Comparison of ENCODE assay signal across 8 cellular contexts in the genomic region with DNA sequence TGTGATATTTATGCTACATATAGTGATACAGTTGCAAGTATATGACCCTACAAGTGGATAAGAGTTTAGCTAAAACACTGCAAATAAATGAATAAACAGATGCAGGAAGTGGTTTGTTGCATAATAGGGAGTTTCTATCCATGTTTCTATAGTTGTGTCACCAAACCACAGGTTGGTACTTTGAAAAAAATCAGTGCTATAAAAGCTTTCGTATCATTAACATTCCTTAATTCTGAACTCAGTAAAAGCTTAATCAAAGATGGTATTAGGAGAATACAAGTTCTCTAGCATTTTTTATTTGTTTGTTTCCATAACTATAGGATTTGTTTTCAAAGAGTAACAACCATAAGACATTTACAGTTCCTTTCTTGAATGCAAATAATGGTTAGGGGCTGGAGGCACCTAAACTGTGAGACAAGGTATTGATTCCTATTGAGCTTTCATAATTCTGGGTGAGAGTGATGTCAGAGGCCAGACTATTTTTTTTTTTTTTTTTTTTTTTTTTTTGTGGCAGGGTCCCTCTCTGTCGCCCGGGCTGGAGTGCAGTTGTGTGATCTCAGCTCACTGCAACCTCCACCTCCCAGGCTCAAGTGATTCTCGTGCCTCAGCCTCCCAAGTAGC. TPM values are rescaled to one million over a fixed set of nuclear protein-coding genes. Genes with fewer than 3 reads are reported as not detected.
DNase-seq lines count a peak whose midpoint lies in the region; ATAC-seq and TF ChIP-seq lines count a peak whose summit lies in the region.

No MANE protein-coding gene starts in this region.

- H3K4me3 ChIP-seq in uterus, result no peak overlapping the region

- H3K27ac ChIP-seq in uterus, result no peak overlapping the region

- H3K36me3 ChIP-seq in uterus, result no peaks in the 10 kb centered on the region

- ATAC-seq in GM21515 (IDR thresholded peaks at IDR 0.05; ENCODE audit: unreplicated experiment) (peak; percentile 59), left lobe of liver (no peak)

- intact Hi-C loops in uterus (cut with DNase I; ENCODE audit: low total_unique reads), result no loop called here

- H3K4me1 ChIP-seq in uterus, result no peaks in the 10 kb centered on the region

- TF ChIP-seq POLR2A in uterus (IDR thresholded peaks at IDR 0.05), result no peak

- H3K9me3 ChIP-seq in uterus, result no peaks in the 10 kb centered on the region

- TF ChIP-seq CTCF in uterus (IDR thresholded peaks at IDR 0.05), result no peak

- no peaks in the 10 kb centered on the region for H3K27me3 ChIP-seq in uterus

- DNase-seq in GM03348 (ENCODE audit: low spot score) (peak; percentile 58), HPDE6-E6E7 (ENCODE audit: extremely low spot score) (peak; percentile 27), astrocyte of the hippocampus (ENCODE audit: low read depth, low spot score) (peak; percentile 60), hippocampal formation (lab: John Stamatoyannopoulos, UW) (no peak), activated gamma-delta T cell treated with Interleukin-2 at 50 U/mL for 16 hours (no peak), uterus (no peak), left lobe of liver (ENCODE audit: low spot score) (no peak)

RNA-seq across cellular contexts. Expression of gene CPOX, which starts 29.6 kb away (rescaled TPM):
- total RNA-seq in uterus (10 to 100 TPM in 3 of 4 donors, 1 to 10 TPM in 1; 2.8 to 30.5 (median 17.7) TPM), left lobe of liver (34.1 TPM)

RNA-seq across cellular contexts. Expression of gene GPR15, which starts 32.0 kb away (rescaled TPM):
- total RNA-seq in uterus, result not detected
- total RNA-seq in left lobe of liver, result not detected

RNA-seq across cellular contexts. Expression of gene CLDND1, which starts 41.1 kb away (rescaled TPM):
- total RNA-seq in uterus (100 to 1,000 TPM; 134 to 253 (median 150) TPM), left lobe of liver (34.8 TPM)

Comparison
In these comparisons a context has a peak if more than half of its experiments do, and no peak if none do; other contexts are left out.
1. DNase-seq: peak in GM03348 (single experiment), HPDE6-E6E7 (single experiment) and astrocyte of the hippocampus (single experiment); none in hippocampal formation (0 of 2), activated gamma-delta T cell treated with Interleukin-2 at 50 U/mL for 16 hours (single experiment), uterus (0 of 2) and left lobe of liver (single experiment).